ENCODE assay signal across 1 cellular context in genomic region chr14:93712079-93712837, GRCh38.
TF ChIP-seq lines count a peak whose summit lies in the region.

No MANE protein-coding gene starts in this region.

TF ChIP-seq in H1, 55 proteins besides CTCF, POLR2A, EP300 and RAD21 (continued from another document):
- no peak for TF ChIP-seq CHD7 (IDR thresholded peaks at IDR 0.05; ENCODE audit: insufficient replicate concordance, low read length)
- no peak for TF ChIP-seq FOSL1 (IDR thresholded peaks at IDR 0.05; ENCODE audit: insufficient read depth, low read depth, low read length)
- no peak for TF ChIP-seq CBX5 (IDR thresholded peaks at IDR 0.05; ENCODE audit: low read depth, low read length)
- no peak for TF ChIP-seq RXRA (IDR thresholded peaks at IDR 0.05; ENCODE audit: insufficient read depth, low read depth, low read length)
- no peak for TF ChIP-seq ATF3 (IDR thresholded peaks at IDR 0.05; ENCODE audit: insufficient read depth, low read depth, low read length)
- no peak for TF ChIP-seq MAFK (IDR thresholded peaks at IDR 0.05; ENCODE audit: low read depth, low read length)
- no peak for TF ChIP-seq HDAC2 (IDR thresholded peaks at IDR 0.05; ENCODE audit: borderline replicate concordance in 1 of 2, low read depth in 2 of 2, low read length in 2 of 2)
- TF ChIP-seq TEAD4 (IDR thresholded peaks at IDR 0.05; ENCODE audit: low read depth, low read length) = no peak
- no peak for TF ChIP-seq KDM4A (IDR thresholded peaks at IDR 0.05; ENCODE audit: low read depth, low read length, severe bottlenecking)
- TF ChIP-seq NANOG (IDR thresholded peaks at IDR 0.05; ENCODE audit: insufficient read depth, low read depth, low read length, poor library complexity, severe bottlenecking) = no peak
- no peak for TF ChIP-seq CEBPB (IDR thresholded peaks at IDR 0.05; ENCODE audit: low read depth, low read length)
- no peak for TF ChIP-seq GTF2F1 (IDR thresholded peaks at IDR 0.05; ENCODE audit: borderline replicate concordance, low read depth, low read length)
- no peak for TF ChIP-seq SP4 (IDR thresholded peaks at IDR 0.05; ENCODE audit: low read length)
- no peak for TF ChIP-seq BCL11A (IDR thresholded peaks at IDR 0.05; ENCODE audit: low read depth in 2 of 2, low read length in 2 of 2)
